Comparison of ENCODE assay signal across 17 cellular contexts in the genomic region with DNA sequence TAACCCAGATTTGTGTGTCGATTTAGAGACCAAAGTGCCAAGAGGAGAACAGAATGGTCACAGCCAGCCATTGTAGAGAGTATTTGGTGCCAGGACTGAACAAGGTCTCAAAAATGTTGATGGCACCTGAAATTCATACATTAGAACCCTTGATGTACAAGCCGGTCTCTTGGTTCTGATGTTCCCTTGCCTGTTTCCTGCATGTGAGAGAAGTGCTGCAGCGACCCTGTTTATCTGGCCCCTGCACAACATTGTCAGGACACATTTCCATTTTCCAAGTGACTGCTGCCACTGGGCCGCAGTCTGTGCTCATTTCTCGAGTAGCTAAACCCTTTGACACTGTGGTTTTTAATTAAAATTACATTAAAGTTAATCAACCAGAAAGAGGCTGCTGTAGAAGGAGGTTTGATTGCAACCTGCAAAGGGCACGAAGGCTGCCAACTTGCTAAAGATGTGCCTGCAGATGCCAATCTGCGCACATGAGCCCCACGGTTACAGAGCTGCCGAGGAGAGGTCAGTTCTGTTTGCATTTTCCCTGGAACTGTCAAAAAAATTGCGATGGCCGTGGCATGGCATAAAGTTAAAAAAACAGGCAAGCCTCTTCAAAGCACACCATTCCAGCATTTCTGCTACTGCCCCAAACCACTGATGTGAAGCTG.
DNase-seq lines count a peak whose midpoint lies in the region; ATAC-seq and TF ChIP-seq lines count a peak whose summit lies in the region.
"Had no signal": no experiment of that assay in that cellular context is flagged by ENCODE, and none has a peak within 500 bp of the region (broad histone marks: within the 10 kb centered on the region; RNA-seq: fewer than 3 reads in every experiment).

No MANE protein-coding gene starts in this region.

- no peaks in the 10 kb centered on the region for H4K20me1 ChIP-seq in GM23338 (replicated peaks; ENCODE audit: insufficient read depth)
- H4K20me1 ChIP-seq: BLaER1 had no signal

- no peaks in the 10 kb centered on the region for H3K4me1 Mint-ChIP-seq in GM23338
- H3K4me1 Mint-ChIP-seq: CD14-positive monocyte; CD4-positive, alpha-beta memory T cell had no signal

- no peak for TF ChIP-seq CTCF in GM23338 (conservative IDR thresholded peaks at IDR 0.05; ENCODE audit: low read depth in 2 of 2)

- no peak overlapping the region for H3K4me3 ChIP-seq in GM23338
- H3K4me3 ChIP-seq: BLaER1 had no signal

- H3K27me3 ChIP-seq in GM23338 (ENCODE audit: insufficient read depth) = no peaks in the 10 kb centered on the region
- H3K27me3 ChIP-seq: BLaER1 had no signal

- H3K27ac ChIP-seq in GM23338 (ENCODE audit: low read depth) = no peak overlapping the region
- H3K27ac ChIP-seq: BLaER1 had no signal

- POLR2A ChIA-PET in HEK293T (lab: Yijun Ruan, JAX) = no interaction called here

- H3K9me2 ChIP-seq in GM23338 (ENCODE audit: insufficient read depth) = peaks cover 9% of the 10 kb centered on the region

- H2AFZ ChIP-seq in GM23338 = peak overlapping the region; percentile 39

- no peaks in the 10 kb centered on the region for H3K36me3 ChIP-seq in GM23338 (ENCODE audit: insufficient read depth)
- H3K36me3 ChIP-seq: BLaER1 had no signal

- peaks cover 2% of the 10 kb centered on the region for H3K27me3 Mint-ChIP-seq in GM23338 (ENCODE audit: insufficient read depth, low read depth, poor library complexity)

- peaks cover 4% of the 10 kb centered on the region; the same call in 2 of the 3 replicates for H3K36me3 Mint-ChIP-seq in GM23338 (ENCODE audit: low read depth)
- H3K36me3 Mint-ChIP-seq: CD14-positive monocyte had no signal

- H3F3A ChIP-seq in GM23338 (replicated peaks; ENCODE audit: low read depth) = no peaks in the 10 kb centered on the region

- no peak overlapping the region for H3K4me3 Mint-ChIP-seq in GM23338
- H3K4me3 Mint-ChIP-seq: CD14-positive monocyte; CD4-positive, alpha-beta memory T cell had no signal

- ATAC-seq in GM23338 = no peak
- ATAC-seq: HCT116 had no signal

- CTCF ChIA-PET in HEK293T (lab: Yijun Ruan, JAX) = no interaction called here

- no peak overlapping the region for H3K4me2 ChIP-seq in GM23338
- H3K4me2 ChIP-seq: BLaER1 had no signal

- peak; percentile 1 for DNase-seq in NCI-H2171 treated with DMSO at 0.1 percent for 48 hours (lab: John Stamatoyannopoulos, UW)
- no peak for DNase-seq in NCI-H2171 (lab: John Stamatoyannopoulos, UW)
- DNase-seq in GM23338 (ENCODE audit: low spot score) = no peak
- peak; percentile 60 for DNase-seq in cerebellum (ENCODE audit: low spot score)
- no peak for DNase-seq in NCI-H2029 (lab: John Stamatoyannopoulos, UW)
- DNase-seq in NCI-H146 (lab: John Stamatoyannopoulos, UW) = no peak
- DNase-seq in HEK293T (ENCODE audit: extremely low spot score) = no peak
- DNase-seq: 8988T; CD4-positive, alpha-beta memory T cell; DMS53; DND-41; EL; GOT3; H7 had no signal

- H3K9me3 Mint-ChIP-seq in GM23338 = peaks cover 5% of the 10 kb centered on the region

- no peaks in the 10 kb centered on the region for H3K79me2 ChIP-seq in GM23338 (replicated peaks; ENCODE audit: insufficient read depth)

- H3K27ac Mint-ChIP-seq in GM23338 = no peak overlapping the region
- H3K27ac Mint-ChIP-seq: CD14-positive monocyte; CD4-positive, alpha-beta memory T cell had no signal

- H3K4me1 ChIP-seq in GM23338 (ENCODE audit: insufficient read depth) = no peaks in the 10 kb centered on the region
- H3K4me1 ChIP-seq: BLaER1 had no signal

TF ChIP-seq in GM23338, 12 proteins besides CTCF, POLR2A, EP300 and RAD21:
- TF ChIP-seq EZH2phosphoT487 (IDR thresholded peaks at IDR 0.05; ENCODE audit: unreplicated experiment) (no peak), POLR2AphosphoS5 (IDR thresholded peaks at IDR 0.05; ENCODE audit: low read depth) (no peak), ZNF114 (CRISPR knock-in tag; IDR thresholded peaks at IDR 0.05) (no peak), NANOG (IDR thresholded peaks at IDR 0.05; ENCODE audit: borderline replicate concordance) (no peak), STAT1 (IDR thresholded peaks at IDR 0.05; ENCODE audit: unreplicated experiment) (no peak)

TF ChIP-seq in HEK293T, 16 proteins besides CTCF, POLR2A, EP300 and RAD21:
- TF ChIP-seq, protein P1, sequence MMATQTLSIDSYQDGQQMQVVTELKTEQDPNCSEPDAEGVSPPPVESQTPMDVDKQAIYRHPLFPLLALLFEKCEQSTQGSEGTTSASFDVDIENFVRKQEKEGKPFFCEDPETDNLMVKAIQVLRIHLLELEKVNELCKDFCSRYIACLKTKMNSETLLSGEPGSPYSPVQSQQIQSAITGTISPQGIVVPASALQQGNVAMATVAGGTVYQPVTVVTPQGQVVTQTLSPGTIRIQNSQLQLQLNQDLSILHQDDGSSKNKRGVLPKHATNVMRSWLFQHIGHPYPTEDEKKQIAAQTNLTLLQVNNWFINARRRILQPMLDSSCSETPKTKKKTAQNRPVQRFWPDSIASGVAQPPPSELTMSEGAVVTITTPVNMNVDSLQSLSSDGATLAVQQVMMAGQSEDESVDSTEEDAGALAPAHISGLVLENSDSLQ (IDR thresholded peaks at IDR 0.05) = no peak

Comparison
In these comparisons a context has a peak if more than half of its experiments do, and no peak if none do; other contexts are left out.
1. DNase-seq: peak in NCI-H2171 treated with DMSO at 0.1 percent for 48 hours (single experiment) and cerebellum (single experiment); none in NCI-H2171 (single experiment), GM23338 (single experiment), NCI-H2029 (single experiment), NCI-H146 (single experiment) and HEK293T (single experiment).